ENCODE assay signal across 2 cellular contexts in the genomic region with DNA sequence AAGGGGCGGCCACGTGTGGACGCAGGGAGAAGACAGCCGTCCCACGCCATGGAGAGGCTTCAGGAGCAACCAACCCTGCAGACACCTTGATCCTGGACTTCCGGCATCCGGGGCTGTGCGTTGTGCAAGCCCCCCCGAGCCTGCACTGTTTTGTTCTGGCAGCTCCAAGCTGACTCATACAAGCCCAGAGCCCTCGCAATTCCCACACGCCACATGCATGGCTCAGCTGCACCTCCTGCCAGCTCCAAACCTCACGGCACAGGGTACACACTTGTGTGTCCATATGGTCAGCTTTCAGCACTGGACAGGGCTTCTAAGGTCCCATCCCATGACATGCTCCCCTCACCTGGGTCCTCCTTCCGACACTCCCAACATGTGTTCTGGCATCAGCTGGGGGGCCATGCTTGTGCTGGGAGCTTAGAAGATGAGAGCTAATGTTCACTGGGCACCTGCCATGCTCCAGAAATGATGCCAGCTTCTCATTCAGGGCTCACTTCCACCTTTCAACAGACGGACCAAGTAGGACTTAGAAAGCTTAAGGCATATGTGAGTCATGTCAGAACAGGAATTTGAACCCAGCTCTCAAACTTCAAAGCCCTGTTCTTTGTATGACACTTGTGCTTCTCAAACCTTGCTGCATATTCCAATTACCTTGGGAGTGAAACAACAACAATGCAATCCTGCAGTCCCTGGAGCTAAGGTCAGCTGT.
A peak's percentile ranks its signal among the peaks of the same experiment; 100 is the strongest.
TF ChIP-seq lines count a peak whose summit lies in the region.

No MANE protein-coding gene starts in this region.

TF ChIP-seq in HCT116, 20 proteins besides CTCF, POLR2A, EP300 and RAD21:
- TF ChIP-seq EZH2 (IDR thresholded peaks at IDR 0.05) = no peak
- no peak for TF ChIP-seq JUND (IDR thresholded peaks at IDR 0.05)
- peak; percentile 33 for TF ChIP-seq REST (IDR thresholded peaks at IDR 0.05; ENCODE audit: low read depth)

TF ChIP-seq in GM12878, 131 proteins besides CTCF, POLR2A, EP300 and RAD21:
- TF ChIP-seq SP1 (IDR thresholded peaks at IDR 0.05; ENCODE audit: low read depth, low read length) (no peak), FOXM1 (IDR thresholded peaks at IDR 0.05; ENCODE audit: low read depth, low read length) (no peak), MEF2B (IDR thresholded peaks at IDR 0.05; ENCODE audit: partially characterized antibody, poor library complexity, severe bottlenecking) (no peak), IKZF2 (IDR thresholded peaks at IDR 0.05) (no peak), REST (IDR thresholded peaks at IDR 0.05; ENCODE audit: low read depth, low read length) (peak; percentile 53; the same call in 1 of the 2 replicates)
- TF ChIP-seq, protein P1, sequence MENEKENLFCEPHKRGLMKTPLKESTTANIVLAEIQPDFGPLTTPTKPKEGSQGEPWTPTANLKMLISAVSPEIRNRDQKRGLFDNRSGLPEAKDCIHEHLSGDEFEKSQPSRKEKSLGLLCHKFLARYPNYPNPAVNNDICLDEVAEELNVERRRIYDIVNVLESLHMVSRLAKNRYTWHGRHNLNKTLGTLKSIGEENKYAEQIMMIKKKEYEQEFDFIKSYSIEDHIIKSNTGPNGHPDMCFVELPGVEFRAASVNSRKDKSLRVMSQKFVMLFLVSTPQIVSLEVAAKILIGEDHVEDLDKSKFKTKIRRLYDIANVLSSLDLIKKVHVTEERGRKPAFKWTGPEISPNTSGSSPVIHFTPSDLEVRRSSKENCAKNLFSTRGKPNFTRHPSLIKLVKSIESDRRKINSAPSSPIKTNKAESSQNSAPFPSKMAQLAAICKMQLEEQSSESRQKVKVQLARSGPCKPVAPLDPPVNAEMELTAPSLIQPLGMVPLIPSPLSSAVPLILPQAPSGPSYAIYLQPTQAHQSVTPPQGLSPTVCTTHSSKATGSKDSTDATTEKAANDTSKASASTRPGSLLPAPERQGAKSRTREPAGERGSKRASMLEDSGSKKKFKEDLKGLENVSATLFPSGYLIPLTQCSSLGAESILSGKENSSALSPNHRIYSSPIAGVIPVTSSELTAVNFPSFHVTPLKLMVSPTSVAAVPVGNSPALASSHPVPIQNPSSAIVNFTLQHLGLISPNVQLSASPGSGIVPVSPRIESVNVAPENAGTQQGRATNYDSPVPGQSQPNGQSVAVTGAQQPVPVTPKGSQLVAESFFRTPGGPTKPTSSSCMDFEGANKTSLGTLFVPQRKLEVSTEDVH (IDR thresholded peaks at IDR 0.05; ENCODE audit: low read depth, partially characterized antibody) = no peak
